24 cellular contexts compared by ENCODE assay signal in the genomic region with DNA sequence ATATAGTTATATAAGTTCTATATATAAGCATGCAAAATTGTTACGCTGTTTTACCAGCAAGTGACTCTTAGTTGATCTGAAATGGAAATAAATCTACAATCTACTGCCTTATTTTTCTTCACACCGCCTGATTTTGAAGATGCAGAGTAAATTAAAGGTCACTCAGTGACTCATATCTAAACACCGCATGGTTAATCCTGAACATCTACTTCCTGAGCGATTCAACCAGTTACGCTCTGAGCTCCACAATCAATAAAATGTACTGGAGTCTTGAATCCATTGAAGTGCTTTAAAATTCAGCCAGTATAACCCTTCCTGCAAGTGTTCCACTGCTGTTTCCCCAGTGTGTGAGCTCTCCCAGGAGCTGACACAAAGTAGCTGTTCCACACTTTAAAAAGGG.
A peak's percentile ranks its signal among the peaks of the same experiment; 100 is the strongest.
DNase-seq lines count a peak whose midpoint lies in the region; TF ChIP-seq lines count a peak whose summit lies in the region.
"Had no signal": no experiment of that assay in that cellular context is flagged by ENCODE, and none has a peak within 500 bp of the region (broad histone marks: within the 10 kb centered on the region; RNA-seq: fewer than 3 reads in every experiment).

No MANE protein-coding gene starts in this region.

- intact Hi-C loops in mammary epithelial cell (cut with micrococcal nuclease), result no loop called here

- peaks cover 22% of the 10 kb centered on the region for H3K4me1 ChIP-seq in mammary epithelial cell (ENCODE audit: insufficient read depth, low read length)
- H3K4me1 ChIP-seq: SJCRH30, thyroid gland had no signal

- in situ Hi-C loops in Caki2 (cut with HindIII; ENCODE audit: low pct_unique_long_range_greater_than_20kb, low sequenced_read_pairs) (no loop called here), mammary epithelial cell (cut with MboI; ENCODE audit: low sequenced_read_pairs in 2 of 2) (loop anchor here in 1 of 2 donors (25.0 kb wide), 1 partner anchor 138 kb away; no protein-coding TSS in a partner anchor)

- no peaks in the 10 kb centered on the region for H3K27me3 ChIP-seq in mammary epithelial cell (ENCODE audit: insufficient read depth, low read length)
- H3K27me3 ChIP-seq: sigmoid colon, SJCRH30, thyroid gland had no signal

- H3K9me3 ChIP-seq in mammary epithelial cell (replicated peaks; ENCODE audit: insufficient read depth, low read length), result no peaks in the 10 kb centered on the region
- H3K9me3 ChIP-seq: mucosa of descending colon, sigmoid colon, SJCRH30, thyroid gland had no signal

- H3K27me3 Mint-ChIP-seq in HFFc6 (ENCODE audit: insufficient read depth) (no peaks in the 10 kb centered on the region; the same call in 1 of the 2 replicates), mesothelial cell of epicardium (ENCODE audit: low read depth) (no peaks in the 10 kb centered on the region)
- H3K27me3 Mint-ChIP-seq: activated CD8-positive, alpha-beta T cell treated with anti-CD3 and anti-CD28 coated beads for 36 hours; stimulated activated naive CD8-positive, alpha-beta T cell treated with anti-CD3 and anti-CD28 coated beads, Interleukin-15, amount 100 ng/mL, for 72 hours had no signal

- H3K4me3 ChIP-seq in mammary epithelial cell (replicated peaks in 1 of 3; ENCODE audit: insufficient read depth in 1 of 3, low read depth in 2 of 3, low read length in 3 of 3) (no peak overlapping the region), coronary artery (no peak overlapping the region)
- H3K4me3 ChIP-seq: mucosa of descending colon, sigmoid colon, SJCRH30, thyroid gland had no signal

- peak overlapping the region; percentile 47 for H2AFZ ChIP-seq in mammary epithelial cell (ENCODE audit: low read depth, low read length)

- H3K27ac Mint-ChIP-seq in HFFc6, result peak overlapping the region; percentile 70; the same call in 1 of the 2 replicates
- peak overlapping the region; percentile 17 for H3K27ac Mint-ChIP-seq in mesothelial cell of epicardium
- H3K27ac Mint-ChIP-seq: activated CD8-positive, alpha-beta T cell treated with anti-CD3 and anti-CD28 coated beads for 36 hours; endodermal cell; nephron progenitor cell; stimulated activated naive CD8-positive, alpha-beta T cell treated with anti-CD3 and anti-CD28 coated beads, Interleukin-15, amount 100 ng/mL, for 72 hours had no signal

- no peak overlapping the region for H3K4me2 ChIP-seq in mammary epithelial cell (ENCODE audit: insufficient read depth, low read depth, low read length)

- CTCF ChIA-PET in mammary epithelial cell (lab: Charles Lee; ENCODE audit: low non-redundant PET), result no interaction called here

- H3K27ac ChIP-seq in mammary epithelial cell (ENCODE audit: insufficient read depth, low read depth, low read length), result no peak overlapping the region
- H3K27ac ChIP-seq in coronary artery, result no peak overlapping the region
- H3K27ac ChIP-seq: C4-2B, sigmoid colon, SJCRH30, thyroid gland had no signal

- 73% methylated on average over 5 of the region's 5 CpGs for WGBS in mammary epithelial cell (ENCODE audit: low coverage, missing lambda C conversion rate)

- H3K4me1 Mint-ChIP-seq in HFFc6 (ENCODE audit: low read depth) (peaks cover 70% of the 10 kb centered on the region), mesothelial cell of epicardium (peaks cover 34% of the 10 kb centered on the region)
- H3K4me1 Mint-ChIP-seq: stimulated activated naive CD8-positive, alpha-beta T cell treated with anti-CD3 and anti-CD28 coated beads, Interleukin-15, amount 100 ng/mL, for 72 hours had no signal

- no peak overlapping the region for H3K9ac ChIP-seq in mammary epithelial cell (ENCODE audit: insufficient read depth, low read length)

- no TSS peak for BruUV-seq in mammary epithelial cell (replicated peaks; lab: Mats Ljungman, UMichigan)

- H3K36me3 ChIP-seq in mammary epithelial cell (ENCODE audit: insufficient read depth, low read length), result no peaks in the 10 kb centered on the region
- H3K36me3 ChIP-seq: sigmoid colon, SJCRH30, thyroid gland had no signal

- H3K36me3 Mint-ChIP-seq in HFFc6 (ENCODE audit: low read depth), result peaks cover 14% of the 10 kb centered on the region; the same call in 1 of the 2 replicates
- H3K36me3 Mint-ChIP-seq in mesothelial cell of epicardium, result no peaks in the 10 kb centered on the region

- DNase-seq in Caki2 (ENCODE audit: low read depth) (peak; percentile 35), HFFc6 (no peak), mammary epithelial cell (no peak), mesothelial cell of epicardium (ENCODE audit: low spot score in 2 of 2, unreplicated experiment in 2 of 2) (no peak), HuH-7.5 (ENCODE audit: low spot score) (no peak), activated gamma-delta T cell treated with Interleukin-2 at 50 U/mL for 16 hours (no peak), GOT3 (lab: John Stamatoyannopoulos, UW) (no peak), coronary artery (ENCODE audit: low spot score) (no peak)
- DNase-seq: activated CD4-positive, alpha-beta T cell treated with anti-CD3 and anti-CD28 coated beads for 1 hour; activated CD8-positive, alpha-beta T cell treated with anti-CD3 and anti-CD28 coated beads for 36 hours; endodermal cell; islet precursor cell; Kasumi-1; mucosa of descending colon; NCI-H187; NCI-H82; nephron progenitor cell; posterior cingulate gyrus; sigmoid colon; SJCRH30; stimulated activated naive CD8-positive, alpha-beta T cell treated with anti-CD3 and anti-CD28 coated beads, Interleukin-15, amount 100 ng/mL, for 72 hours; T-helper 1 cell; thyroid gland had no signal

- H3K4me3 Mint-ChIP-seq in HFFc6 (no peak overlapping the region), mesothelial cell of epicardium (no peak overlapping the region)
- H3K4me3 Mint-ChIP-seq: activated CD8-positive, alpha-beta T cell treated with anti-CD3 and anti-CD28 coated beads for 36 hours; endodermal cell; nephron progenitor cell; stimulated activated naive CD8-positive, alpha-beta T cell treated with anti-CD3 and anti-CD28 coated beads, Interleukin-15, amount 100 ng/mL, for 72 hours had no signal

- no peak for TF ChIP-seq CTCF in HFFc6 (IDR thresholded peaks at IDR 0.05)
- TF ChIP-seq CTCF in mammary epithelial cell (conservative IDR thresholded peaks at IDR 0.05 in 1 of 2, IDR thresholded peaks at IDR 0.05 in 1 of 2; ENCODE audit: extremely low read depth in 1 of 2, insufficient read depth in 1 of 2, low read depth in 1 of 2, low read length in 2 of 2), result no peak
- TF ChIP-seq CTCF in mesothelial cell of epicardium (IDR thresholded peaks at IDR 0.05; ENCODE audit: unreplicated experiment), result no peak
- no peak for TF ChIP-seq CTCF in coronary artery (IDR thresholded peaks at IDR 0.05)

- no peaks in the 10 kb centered on the region; the same call in 1 of the 2 replicates for H3K9me3 Mint-ChIP-seq in HFFc6
- H3K9me3 Mint-ChIP-seq in mesothelial cell of epicardium, result no peaks in the 10 kb centered on the region
- H3K9me3 Mint-ChIP-seq: activated CD8-positive, alpha-beta T cell treated with anti-CD3 and anti-CD28 coated beads for 36 hours; stimulated activated naive CD8-positive, alpha-beta T cell treated with anti-CD3 and anti-CD28 coated beads, Interleukin-15, amount 100 ng/mL, for 72 hours had no signal

- dilution Hi-C loops in mammary epithelial cell (cut with HindIII; ENCODE audit: low sequenced_read_pairs), result no loop called here

- H3K79me2 ChIP-seq in mammary epithelial cell (ENCODE audit: insufficient read depth, low read length), result no peaks in the 10 kb centered on the region

- no peaks in the 10 kb centered on the region for H4K20me1 ChIP-seq in mammary epithelial cell (ENCODE audit: insufficient read depth, low read length)
